14 cellular contexts compared by ENCODE assay signal in the genomic region with DNA sequence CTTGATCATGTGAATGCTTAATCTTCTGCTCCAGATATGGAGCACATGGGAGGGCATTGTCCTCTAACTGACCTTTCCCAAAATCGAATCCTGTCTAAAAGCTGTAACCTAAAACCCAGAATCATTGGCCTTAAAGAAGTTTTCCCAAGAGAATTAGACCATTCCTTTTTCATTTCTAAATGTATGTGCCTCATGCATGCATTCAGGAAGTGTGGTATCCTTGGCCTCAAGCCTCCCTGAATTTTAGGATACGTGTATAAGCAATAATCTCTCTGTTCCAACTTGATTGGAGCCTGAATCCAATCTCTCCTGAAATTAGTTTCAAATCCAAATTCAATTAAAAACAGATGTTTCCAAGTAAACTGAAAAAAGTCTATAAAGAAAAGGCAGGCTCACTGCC.
DNase-seq lines count a peak whose midpoint lies in the region; ATAC-seq and TF ChIP-seq lines count a peak whose summit lies in the region.
"Had no signal": no experiment of that assay in that cellular context is flagged by ENCODE, and none has a peak within 500 bp of the region (broad histone marks: within the 10 kb centered on the region; RNA-seq: fewer than 3 reads in every experiment).

No MANE protein-coding gene starts in this region.

- no peak overlapping the region for H3K4me2 ChIP-seq in GM23338

- ATAC-seq in GM23338 (no peak), GM21423 (IDR thresholded peaks at IDR 0.05; ENCODE audit: unreplicated experiment) (no peak)
- ATAC-seq: CD8-positive, alpha-beta T cell had no signal

- H3K27me3 Mint-ChIP-seq in nephron (ENCODE audit: low read depth) (no peaks in the 10 kb centered on the region), GM23338 (ENCODE audit: insufficient read depth, low read depth, poor library complexity) (no peaks in the 10 kb centered on the region)

- H3K4me1 ChIP-seq in GM23338 (ENCODE audit: insufficient read depth) = 0 out of 2 replicates have a peak, but pooled peaks cover 5% of the 10 kb centered on the region

- no peak overlapping the region for H3K9ac ChIP-seq in SK-N-MC (ENCODE audit: insufficient read length)

- no peaks in the 10 kb centered on the region for H3K9me2 ChIP-seq in GM23338 (ENCODE audit: insufficient read depth)

- H2AFZ ChIP-seq in GM23338 = no peak overlapping the region

- peak; percentile 13 for DNase-seq in AG10803 (ENCODE audit: low read depth)
- no peak for DNase-seq in SK-N-MC (ENCODE audit: low read depth, low spot score)
- DNase-seq in fibroblast of gingiva (ENCODE audit: low read depth) = peak; percentile 6
- no peak for DNase-seq in GM23338 (ENCODE audit: low spot score)
- no peak for DNase-seq in activated CD4-positive, alpha-beta T cell treated with anti-CD3 and anti-CD28 coated beads for 48 hours
- DNase-seq: CD8-positive, alpha-beta T cell; COR-L47; DMS153; DMS79 treated with DMSO at 0.1 percent for 48 hours; EL had no signal

- no peaks in the 10 kb centered on the region for H3K36me3 ChIP-seq in SK-N-MC (ENCODE audit: insufficient read depth, low read length)
- no peaks in the 10 kb centered on the region for H3K36me3 ChIP-seq in GM23338 (ENCODE audit: insufficient read depth)

- H3K27ac Mint-ChIP-seq in nephron (peak overlapping the region; percentile 10 to 84 (median 56)), GM23338 (no peak overlapping the region)
- H3K27ac Mint-ChIP-seq: CD14-positive monocyte; CD8-positive, alpha-beta T cell had no signal

- H3K9me3 ChIP-seq in SK-N-MC (ENCODE audit: low read depth, low read length) = no peaks in the 10 kb centered on the region

- no peaks in the 10 kb centered on the region for H3K79me2 ChIP-seq in GM23338 (replicated peaks; ENCODE audit: insufficient read depth)

- no peaks in the 10 kb centered on the region for H4K20me1 ChIP-seq in GM23338 (replicated peaks; ENCODE audit: insufficient read depth)

- H3K27me3 ChIP-seq in GM23338 (ENCODE audit: insufficient read depth) = no peaks in the 10 kb centered on the region

- TF ChIP-seq CTCF in AG10803 (conservative IDR thresholded peaks at IDR 0.05; ENCODE audit: low read length) = no peak
- no peak for TF ChIP-seq CTCF in nephron (IDR thresholded peaks at IDR 0.05; ENCODE audit: unreplicated experiment in 3 of 3)
- TF ChIP-seq CTCF in GM23338 (conservative IDR thresholded peaks at IDR 0.05; ENCODE audit: low read depth in 2 of 2) = no peak

- H3K27ac ChIP-seq in SK-N-MC = peak overlapping the region; percentile 56
- no peak overlapping the region for H3K27ac ChIP-seq in GM23338 (ENCODE audit: low read depth)
- H3K27ac ChIP-seq: HL-60 had no signal

- H3K36me3 Mint-ChIP-seq in nephron (ENCODE audit: low read depth) (no peaks in the 10 kb centered on the region), GM23338 (ENCODE audit: low read depth) (peaks cover 7% of the 10 kb centered on the region)
- H3K36me3 Mint-ChIP-seq: CD14-positive monocyte; CD8-positive, alpha-beta T cell had no signal

- H3K4me3 Mint-ChIP-seq in nephron = no peak overlapping the region
- H3K4me3 Mint-ChIP-seq in GM23338 = no peak overlapping the region
- H3K4me3 Mint-ChIP-seq: CD14-positive monocyte; CD8-positive, alpha-beta T cell had no signal

- H3K4me1 Mint-ChIP-seq in nephron = peaks cover 27% of the 10 kb centered on the region
- H3K4me1 Mint-ChIP-seq in GM23338 = peaks cover 14% of the 10 kb centered on the region
- H3K4me1 Mint-ChIP-seq: CD14-positive monocyte had no signal

- H3K9me3 Mint-ChIP-seq in nephron (no peaks in the 10 kb centered on the region), GM23338 (peaks cover 13% of the 10 kb centered on the region)
- H3K9me3 Mint-ChIP-seq: CD8-positive, alpha-beta T cell had no signal

- H3F3A ChIP-seq in GM23338 (replicated peaks; ENCODE audit: low read depth) = no peaks in the 10 kb centered on the region

- H3K4me3 ChIP-seq in AG10803 (ENCODE audit: low read length) (no peak overlapping the region), SK-N-MC (peak overlapping the region; percentile 55), GM23338 (no peak overlapping the region)

TF ChIP-seq in GM23338, 12 proteins besides CTCF, POLR2A, EP300 and RAD21 (continues in another document):
- no peak for TF ChIP-seq STAT1 (IDR thresholded peaks at IDR 0.05; ENCODE audit: unreplicated experiment)
- no peak for TF ChIP-seq ZNF331 (CRISPR knock-in tag; IDR thresholded peaks at IDR 0.05; ENCODE audit: low read depth)
- no peak for TF ChIP-seq EZH2phosphoT487 (IDR thresholded peaks at IDR 0.05; ENCODE audit: unreplicated experiment)
- TF ChIP-seq JUNB (IDR thresholded peaks at IDR 0.05; ENCODE audit: unreplicated experiment) = no peak
- TF ChIP-seq, protein P1, sequence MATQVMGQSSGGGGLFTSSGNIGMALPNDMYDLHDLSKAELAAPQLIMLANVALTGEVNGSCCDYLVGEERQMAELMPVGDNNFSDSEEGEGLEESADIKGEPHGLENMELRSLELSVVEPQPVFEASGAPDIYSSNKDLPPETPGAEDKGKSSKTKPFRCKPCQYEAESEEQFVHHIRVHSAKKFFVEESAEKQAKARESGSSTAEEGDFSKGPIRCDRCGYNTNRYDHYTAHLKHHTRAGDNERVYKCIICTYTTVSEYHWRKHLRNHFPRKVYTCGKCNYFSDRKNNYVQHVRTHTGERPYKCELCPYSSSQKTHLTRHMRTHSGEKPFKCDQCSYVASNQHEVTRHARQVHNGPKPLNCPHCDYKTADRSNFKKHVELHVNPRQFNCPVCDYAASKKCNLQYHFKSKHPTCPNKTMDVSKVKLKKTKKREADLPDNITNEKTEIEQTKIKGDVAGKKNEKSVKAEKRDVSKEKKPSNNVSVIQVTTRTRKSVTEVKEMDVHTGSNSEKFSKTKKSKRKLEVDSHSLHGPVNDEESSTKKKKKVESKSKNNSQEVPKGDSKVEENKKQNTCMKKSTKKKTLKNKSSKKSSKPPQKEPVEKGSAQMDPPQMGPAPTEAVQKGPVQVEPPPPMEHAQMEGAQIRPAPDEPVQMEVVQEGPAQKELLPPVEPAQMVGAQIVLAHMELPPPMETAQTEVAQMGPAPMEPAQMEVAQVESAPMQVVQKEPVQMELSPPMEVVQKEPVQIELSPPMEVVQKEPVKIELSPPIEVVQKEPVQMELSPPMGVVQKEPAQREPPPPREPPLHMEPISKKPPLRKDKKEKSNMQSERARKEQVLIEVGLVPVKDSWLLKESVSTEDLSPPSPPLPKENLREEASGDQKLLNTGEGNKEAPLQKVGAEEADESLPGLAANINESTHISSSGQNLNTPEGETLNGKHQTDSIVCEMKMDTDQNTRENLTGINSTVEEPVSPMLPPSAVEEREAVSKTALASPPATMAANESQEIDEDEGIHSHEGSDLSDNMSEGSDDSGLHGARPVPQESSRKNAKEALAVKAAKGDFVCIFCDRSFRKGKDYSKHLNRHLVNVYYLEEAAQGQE (IDR thresholded peaks at IDR 0.05; ENCODE audit: unreplicated experiment) = no peak
- no peak for TF ChIP-seq CREB1 (CRISPR knock-in tag; IDR thresholded peaks at IDR 0.05; ENCODE audit: low read depth)
- TF ChIP-seq POLR2AphosphoS5 (IDR thresholded peaks at IDR 0.05; ENCODE audit: low read depth) = no peak
- no peak for TF ChIP-seq ZNF114 (CRISPR knock-in tag; IDR thresholded peaks at IDR 0.05)
- no peak for TF ChIP-seq EZH2 (IDR thresholded peaks at IDR 0.05; ENCODE audit: low read depth, unreplicated experiment)
- TF ChIP-seq, protein P2, sequence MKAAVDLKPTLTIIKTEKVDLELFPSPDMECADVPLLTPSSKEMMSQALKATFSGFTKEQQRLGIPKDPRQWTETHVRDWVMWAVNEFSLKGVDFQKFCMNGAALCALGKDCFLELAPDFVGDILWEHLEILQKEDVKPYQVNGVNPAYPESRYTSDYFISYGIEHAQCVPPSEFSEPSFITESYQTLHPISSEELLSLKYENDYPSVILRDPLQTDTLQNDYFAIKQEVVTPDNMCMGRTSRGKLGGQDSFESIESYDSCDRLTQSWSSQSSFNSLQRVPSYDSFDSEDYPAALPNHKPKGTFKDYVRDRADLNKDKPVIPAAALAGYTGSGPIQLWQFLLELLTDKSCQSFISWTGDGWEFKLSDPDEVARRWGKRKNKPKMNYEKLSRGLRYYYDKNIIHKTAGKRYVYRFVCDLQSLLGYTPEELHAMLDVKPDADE (IDR thresholded peaks at IDR 0.05) = no peak
- no peak for TF ChIP-seq NANOG (IDR thresholded peaks at IDR 0.05; ENCODE audit: borderline replicate concordance)

Comparison
In these comparisons a context has a peak if more than half of its experiments do, and no peak if none do; other contexts are left out.
1. DNase-seq: peak in AG10803 (single experiment) and fibroblast of gingiva (single experiment); none in SK-N-MC (single experiment), GM23338 (single experiment) and activated CD4-positive, alpha-beta T cell treated with anti-CD3 and anti-CD28 coated beads for 48 hours (single experiment).